1 cellular context compared by ENCODE assay signal in genomic region chr9:19161257-19162025, GRCh38.
TF ChIP-seq lines count a peak whose summit lies in the region.

No MANE protein-coding gene starts in this region.

TF ChIP-seq in A549, 52 proteins besides CTCF, POLR2A, EP300 and RAD21 (continued from another document):
- peak; percentile 78 for TF ChIP-seq USF2 (IDR thresholded peaks at IDR 0.05)
- TF ChIP-seq HDAC2 (IDR thresholded peaks at IDR 0.05): no peak
- TF ChIP-seq HEYL (CRISPR knock-in tag; IDR thresholded peaks at IDR 0.05): no peak
- TF ChIP-seq TFCP2L1 (CRISPR knock-in tag; IDR thresholded peaks at IDR 0.05): no peak
- no peak for TF ChIP-seq ATOH8 (CRISPR knock-in tag; IDR thresholded peaks at IDR 0.05; ENCODE audit: low read depth)
- no peak for TF ChIP-seq EHMT2 (IDR thresholded peaks at IDR 0.05; ENCODE audit: low read depth)
- TF ChIP-seq FOSL2 (IDR thresholded peaks at IDR 0.05): peak; percentile 89
- TF ChIP-seq FOSL2 (CRISPR knock-in tag; IDR thresholded peaks at IDR 0.05): peak; percentile 91
- TF ChIP-seq SREBF2 (IDR thresholded peaks at IDR 0.05): no peak
- TF ChIP-seq, protein P1, sequence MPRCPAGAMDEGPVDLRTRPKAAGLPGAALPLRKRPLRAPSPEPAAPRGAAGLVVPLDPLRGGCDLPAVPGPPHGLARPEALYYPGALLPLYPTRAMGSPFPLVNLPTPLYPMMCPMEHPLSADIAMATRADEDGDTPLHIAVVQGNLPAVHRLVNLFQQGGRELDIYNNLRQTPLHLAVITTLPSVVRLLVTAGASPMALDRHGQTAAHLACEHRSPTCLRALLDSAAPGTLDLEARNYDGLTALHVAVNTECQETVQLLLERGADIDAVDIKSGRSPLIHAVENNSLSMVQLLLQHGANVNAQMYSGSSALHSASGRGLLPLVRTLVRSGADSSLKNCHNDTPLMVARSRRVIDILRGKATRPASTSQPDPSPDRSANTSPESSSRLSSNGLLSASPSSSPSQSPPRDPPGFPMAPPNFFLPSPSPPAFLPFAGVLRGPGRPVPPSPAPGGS (IDR thresholded peaks at IDR 0.05): peak; percentile 96; the same call in 2 of the 3 replicates
- TF ChIP-seq RNF2 (IDR thresholded peaks at IDR 0.05; ENCODE audit: borderline replicate concordance, low read depth): no peak
- no peak for TF ChIP-seq FOSB (CRISPR knock-in tag; IDR thresholded peaks at IDR 0.05)
TF ChIP-seq in A549: peak in this region for 16.
